In genomic region chr11:110362916-110363574, GRCh38 we compare ENCODE assay signal across 8 cellular contexts.
DNase-seq lines count a peak whose midpoint lies in the region; ATAC-seq and FAIRE-seq lines count a peak whose summit lies in the region.

No MANE protein-coding gene starts in this region.

- H3K4me1 Mint-ChIP-seq in T-helper 2 cell treated with Interferon-gamma antibody and Interleukin-4, amounts not matched to agents 5 μg/mL and 100 μg/mL, for 36 hours (ENCODE audit: low read depth), result peaks cover 14% of the 10 kb centered on the region

- H3K27ac ChIP-seq in subcutaneous abdominal adipose tissue (ENCODE audit: low read depth, low read length), result peak overlapping the region; percentile 47

- no peaks in the 10 kb centered on the region for H3K9me3 ChIP-seq in subcutaneous abdominal adipose tissue (ENCODE audit: control insufficient read depth in 5 of 5, low read length in 5 of 5)

- FAIRE-seq in RCC 7860 (lab: Jason Lieb, UNC), result no peak

- peaks cover 0 to 24% (median 10%) of the 10 kb centered on the region in 5 donors for H3K4me1 ChIP-seq in subcutaneous abdominal adipose tissue (ENCODE audit: control insufficient read depth in 5 of 5, insufficient read depth in 5 of 5, low read length in 5 of 5)

- no peak overlapping the region for H3K9ac ChIP-seq in subcutaneous abdominal adipose tissue (ENCODE audit: low read length in 5 of 5)

- no peak overlapping the region for H3K4me3 Mint-ChIP-seq in T-helper 2 cell treated with Interferon-gamma antibody and Interleukin-4, amounts not matched to agents 5 μg/mL and 100 μg/mL, for 36 hours

- intact Hi-C loops in left ventricle myocardium superior (cut with micrococcal nuclease), result no loop called here

- no peaks in the 10 kb centered on the region for H3K27me3 Mint-ChIP-seq in T-helper 2 cell treated with Interferon-gamma antibody and Interleukin-4, amounts not matched to agents 5 μg/mL and 100 μg/mL, for 36 hours (ENCODE audit: low read depth)

- no peaks in the 10 kb centered on the region for H3K9me3 Mint-ChIP-seq in T-helper 2 cell treated with Interferon-gamma antibody and Interleukin-4, amounts not matched to agents 5 μg/mL and 100 μg/mL, for 36 hours

- ATAC-seq in left ventricle myocardium superior (peak; percentile 55), HG03521 (IDR thresholded peaks at IDR 0.05; ENCODE audit: unreplicated experiment) (no peak)

- H3K27me3 ChIP-seq in subcutaneous abdominal adipose tissue (ENCODE audit: control insufficient read depth in 5 of 5, insufficient read depth in 4 of 5, low read length in 5 of 5), result no peaks in the 10 kb centered on the region

- no peaks in the 10 kb centered on the region for H3K36me3 Mint-ChIP-seq in T-helper 2 cell treated with Interferon-gamma antibody and Interleukin-4, amounts not matched to agents 5 μg/mL and 100 μg/mL, for 36 hours (ENCODE audit: low read depth)

- H3K27ac Mint-ChIP-seq in T-helper 2 cell treated with Interferon-gamma antibody and Interleukin-4, amounts not matched to agents 5 μg/mL and 100 μg/mL, for 36 hours, result peak overlapping the region; percentile 27

- no peaks in the 10 kb centered on the region for H3K36me3 ChIP-seq in subcutaneous abdominal adipose tissue (ENCODE audit: control insufficient read depth in 5 of 5, insufficient read depth in 5 of 5, low read length in 5 of 5)

- DNase-seq in T-helper 2 cell treated with Interferon-gamma antibody and Interleukin-4, amounts not matched to agents 5 μg/mL and 100 μg/mL, for 36 hours (ENCODE audit: low spot score), result no peak
- DNase-seq in T-helper 2 cell (no peak), RCC 7860 (ENCODE audit: low spot score) (peak; percentile 27), left ventricle myocardium superior (no peak), NCI-H82 (lab: John Stamatoyannopoulos, UW) (no peak), GF-D8 (lab: John Stamatoyannopoulos, UW) (no peak)

- peak overlapping the region in 1 of 5 donors; percentile 17 for H3K4me3 ChIP-seq in subcutaneous abdominal adipose tissue (ENCODE audit: low read depth in 1 of 5, low read length in 5 of 5)
